Comparison of ENCODE assay signal across 1 cellular context in the genomic region with DNA sequence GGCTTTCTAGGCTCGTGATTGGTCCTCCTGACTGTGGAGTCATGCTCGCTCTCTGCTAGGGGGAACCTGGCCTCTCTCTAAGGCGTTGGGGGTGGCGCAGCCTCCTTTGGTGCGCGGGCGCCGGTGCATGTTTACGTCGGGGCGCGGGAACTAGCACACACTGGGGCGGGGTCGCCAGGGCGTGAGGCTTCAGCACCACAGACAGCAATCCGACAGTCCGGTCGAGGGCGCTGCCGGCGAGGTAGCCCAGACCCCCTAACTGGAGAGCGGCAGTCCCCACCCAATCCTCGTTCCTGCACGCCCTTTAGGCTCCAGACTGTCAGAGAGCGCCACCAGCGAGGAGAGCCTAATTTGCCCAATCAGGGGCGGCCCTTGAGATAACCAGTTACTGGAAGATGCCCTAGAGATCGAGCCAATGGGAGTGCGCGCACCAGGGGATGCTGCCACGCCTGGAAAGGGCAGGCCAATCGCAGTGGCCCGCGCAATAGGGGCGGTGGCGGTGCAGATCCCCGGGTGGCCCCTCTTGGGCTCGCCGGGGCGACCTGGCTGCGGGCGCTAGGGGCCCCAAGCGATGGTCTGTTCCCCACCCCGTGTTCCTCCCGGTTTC.
A peak's percentile ranks its signal among the peaks of the same experiment; 100 is the strongest.
TF ChIP-seq lines count a peak whose summit lies in the region.

No MANE protein-coding gene starts in this region.

TF ChIP-seq in GM12878, 131 proteins besides CTCF, POLR2A, EP300 and RAD21:
- no peak for TF ChIP-seq GABPA (IDR thresholded peaks at IDR 0.05; ENCODE audit: low read depth)
- peak; percentile 87 for TF ChIP-seq RFX5 (IDR thresholded peaks at IDR 0.05; ENCODE audit: low read depth, low read length)
- TF ChIP-seq, protein P1, sequence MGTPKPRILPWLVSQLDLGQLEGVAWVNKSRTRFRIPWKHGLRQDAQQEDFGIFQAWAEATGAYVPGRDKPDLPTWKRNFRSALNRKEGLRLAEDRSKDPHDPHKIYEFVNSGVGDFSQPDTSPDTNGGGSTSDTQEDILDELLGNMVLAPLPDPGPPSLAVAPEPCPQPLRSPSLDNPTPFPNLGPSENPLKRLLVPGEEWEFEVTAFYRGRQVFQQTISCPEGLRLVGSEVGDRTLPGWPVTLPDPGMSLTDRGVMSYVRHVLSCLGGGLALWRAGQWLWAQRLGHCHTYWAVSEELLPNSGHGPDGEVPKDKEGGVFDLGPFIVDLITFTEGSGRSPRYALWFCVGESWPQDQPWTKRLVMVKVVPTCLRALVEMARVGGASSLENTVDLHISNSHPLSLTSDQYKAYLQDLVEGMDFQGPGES (IDR thresholded peaks at IDR 0.05): peak; percentile 70; the same call in 1 of the 2 replicates
- 0 out of 2 replicates have a peak, but pooled peaks have one; percentile 6 for TF ChIP-seq NRF1 (conservative IDR thresholded peaks at IDR 0.05; ENCODE audit: low read depth, low read length)
- TF ChIP-seq FOS (IDR thresholded peaks at IDR 0.05; ENCODE audit: borderline replicate concordance, extremely low read depth, insufficient read length): peak; percentile 27
- TF ChIP-seq, protein P2, sequence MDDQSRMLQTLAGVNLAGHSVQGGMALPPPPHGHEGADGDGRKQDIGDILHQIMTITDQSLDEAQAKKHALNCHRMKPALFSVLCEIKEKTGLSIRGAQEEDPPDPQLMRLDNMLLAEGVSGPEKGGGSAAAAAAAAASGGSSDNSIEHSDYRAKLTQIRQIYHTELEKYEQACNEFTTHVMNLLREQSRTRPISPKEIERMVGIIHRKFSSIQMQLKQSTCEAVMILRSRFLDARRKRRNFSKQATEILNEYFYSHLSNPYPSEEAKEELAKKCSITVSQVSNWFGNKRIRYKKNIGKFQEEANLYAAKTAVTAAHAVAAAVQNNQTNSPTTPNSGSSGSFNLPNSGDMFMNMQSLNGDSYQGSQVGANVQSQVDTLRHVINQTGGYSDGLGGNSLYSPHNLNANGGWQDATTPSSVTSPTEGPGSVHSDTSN (IDR thresholded peaks at IDR 0.05; ENCODE audit: insufficient replicate concordance, low read depth, low read length): peak; percentile 4
- 0 out of 2 replicates have a peak, but pooled peaks have one; percentile 29 for TF ChIP-seq CREB1 (IDR thresholded peaks at IDR 0.05; ENCODE audit: low read depth)
- TF ChIP-seq FOXK2 (IDR thresholded peaks at IDR 0.05): 0 out of 2 replicates have a peak, but pooled peaks have one; percentile 18
- no peak for TF ChIP-seq SIN3A (IDR thresholded peaks at IDR 0.05; ENCODE audit: low read depth, low read length)
- TF ChIP-seq SP1 (IDR thresholded peaks at IDR 0.05; ENCODE audit: low read depth, low read length): peak; percentile 87
- TF ChIP-seq, protein P3, sequence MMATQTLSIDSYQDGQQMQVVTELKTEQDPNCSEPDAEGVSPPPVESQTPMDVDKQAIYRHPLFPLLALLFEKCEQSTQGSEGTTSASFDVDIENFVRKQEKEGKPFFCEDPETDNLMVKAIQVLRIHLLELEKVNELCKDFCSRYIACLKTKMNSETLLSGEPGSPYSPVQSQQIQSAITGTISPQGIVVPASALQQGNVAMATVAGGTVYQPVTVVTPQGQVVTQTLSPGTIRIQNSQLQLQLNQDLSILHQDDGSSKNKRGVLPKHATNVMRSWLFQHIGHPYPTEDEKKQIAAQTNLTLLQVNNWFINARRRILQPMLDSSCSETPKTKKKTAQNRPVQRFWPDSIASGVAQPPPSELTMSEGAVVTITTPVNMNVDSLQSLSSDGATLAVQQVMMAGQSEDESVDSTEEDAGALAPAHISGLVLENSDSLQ (IDR thresholded peaks at IDR 0.05): peak; percentile 71
- peak; percentile 61 for TF ChIP-seq IKZF1 (conservative IDR thresholded peaks at IDR 0.05)
- TF ChIP-seq, protein P4, sequence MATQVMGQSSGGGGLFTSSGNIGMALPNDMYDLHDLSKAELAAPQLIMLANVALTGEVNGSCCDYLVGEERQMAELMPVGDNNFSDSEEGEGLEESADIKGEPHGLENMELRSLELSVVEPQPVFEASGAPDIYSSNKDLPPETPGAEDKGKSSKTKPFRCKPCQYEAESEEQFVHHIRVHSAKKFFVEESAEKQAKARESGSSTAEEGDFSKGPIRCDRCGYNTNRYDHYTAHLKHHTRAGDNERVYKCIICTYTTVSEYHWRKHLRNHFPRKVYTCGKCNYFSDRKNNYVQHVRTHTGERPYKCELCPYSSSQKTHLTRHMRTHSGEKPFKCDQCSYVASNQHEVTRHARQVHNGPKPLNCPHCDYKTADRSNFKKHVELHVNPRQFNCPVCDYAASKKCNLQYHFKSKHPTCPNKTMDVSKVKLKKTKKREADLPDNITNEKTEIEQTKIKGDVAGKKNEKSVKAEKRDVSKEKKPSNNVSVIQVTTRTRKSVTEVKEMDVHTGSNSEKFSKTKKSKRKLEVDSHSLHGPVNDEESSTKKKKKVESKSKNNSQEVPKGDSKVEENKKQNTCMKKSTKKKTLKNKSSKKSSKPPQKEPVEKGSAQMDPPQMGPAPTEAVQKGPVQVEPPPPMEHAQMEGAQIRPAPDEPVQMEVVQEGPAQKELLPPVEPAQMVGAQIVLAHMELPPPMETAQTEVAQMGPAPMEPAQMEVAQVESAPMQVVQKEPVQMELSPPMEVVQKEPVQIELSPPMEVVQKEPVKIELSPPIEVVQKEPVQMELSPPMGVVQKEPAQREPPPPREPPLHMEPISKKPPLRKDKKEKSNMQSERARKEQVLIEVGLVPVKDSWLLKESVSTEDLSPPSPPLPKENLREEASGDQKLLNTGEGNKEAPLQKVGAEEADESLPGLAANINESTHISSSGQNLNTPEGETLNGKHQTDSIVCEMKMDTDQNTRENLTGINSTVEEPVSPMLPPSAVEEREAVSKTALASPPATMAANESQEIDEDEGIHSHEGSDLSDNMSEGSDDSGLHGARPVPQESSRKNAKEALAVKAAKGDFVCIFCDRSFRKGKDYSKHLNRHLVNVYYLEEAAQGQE (IDR thresholded peaks at IDR 0.05; ENCODE audit: low read depth, low read length): peak; percentile 82
- TF ChIP-seq NFXL1 (IDR thresholded peaks at IDR 0.05; ENCODE audit: borderline replicate concordance): no peak
- peak; percentile 38 for TF ChIP-seq CREM (IDR thresholded peaks at IDR 0.05; ENCODE audit: low read depth)
